In the genomic region with DNA sequence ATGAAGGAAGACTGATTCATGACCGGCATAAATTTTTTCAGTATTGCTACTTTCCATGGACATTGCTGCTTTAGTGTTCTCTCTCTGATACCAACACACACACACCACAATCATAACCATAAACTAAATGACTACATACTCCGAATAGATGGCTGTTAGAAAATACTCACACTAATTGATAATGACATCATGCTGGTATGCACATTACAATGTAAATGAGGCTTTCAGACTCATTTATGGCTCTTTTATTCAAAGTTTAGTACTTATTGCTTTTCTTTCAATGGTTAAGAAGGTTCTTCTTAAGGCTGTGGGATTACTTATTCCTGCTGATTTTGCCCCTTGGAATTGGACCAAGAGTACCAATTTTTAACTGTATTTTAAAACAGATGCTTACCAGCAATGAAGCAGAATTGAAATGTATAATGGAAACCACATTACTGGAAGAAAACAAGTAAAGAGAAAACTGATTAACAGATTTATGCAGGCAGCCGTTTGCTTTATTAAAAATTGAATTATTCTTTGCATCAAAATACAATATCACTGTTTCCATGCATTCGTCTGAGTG, we compare ENCODE assay signal across 2 cellular contexts.
TF ChIP-seq lines count a peak whose summit lies in the region.

No MANE protein-coding gene starts in this region.

TF ChIP-seq in A549, 52 proteins besides CTCF, POLR2A, EP300 and RAD21:
- TF ChIP-seq HDAC2 (IDR thresholded peaks at IDR 0.05), result no peak
- TF ChIP-seq CHD2 (IDR thresholded peaks at IDR 0.05; ENCODE audit: low read length, partially characterized antibody), result no peak
- no peak for TF ChIP-seq RCOR1 (IDR thresholded peaks at IDR 0.05; ENCODE audit: low read depth, low read length)
- TF ChIP-seq, protein P1, sequence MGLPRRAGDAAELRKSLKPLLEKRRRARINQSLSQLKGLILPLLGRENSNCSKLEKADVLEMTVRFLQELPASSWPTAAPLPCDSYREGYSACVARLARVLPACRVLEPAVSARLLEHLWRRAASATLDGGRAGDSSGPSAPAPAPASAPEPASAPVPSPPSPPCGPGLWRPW (IDR thresholded peaks at IDR 0.05), result no peak
- no peak for TF ChIP-seq CHD4 (IDR thresholded peaks at IDR 0.05; ENCODE audit: borderline replicate concordance)
- TF ChIP-seq ZNF302 (CRISPR knock-in tag; IDR thresholded peaks at IDR 0.05), result no peak
- no peak for TF ChIP-seq RFX5 (IDR thresholded peaks at IDR 0.05)
- TF ChIP-seq, protein P2, sequence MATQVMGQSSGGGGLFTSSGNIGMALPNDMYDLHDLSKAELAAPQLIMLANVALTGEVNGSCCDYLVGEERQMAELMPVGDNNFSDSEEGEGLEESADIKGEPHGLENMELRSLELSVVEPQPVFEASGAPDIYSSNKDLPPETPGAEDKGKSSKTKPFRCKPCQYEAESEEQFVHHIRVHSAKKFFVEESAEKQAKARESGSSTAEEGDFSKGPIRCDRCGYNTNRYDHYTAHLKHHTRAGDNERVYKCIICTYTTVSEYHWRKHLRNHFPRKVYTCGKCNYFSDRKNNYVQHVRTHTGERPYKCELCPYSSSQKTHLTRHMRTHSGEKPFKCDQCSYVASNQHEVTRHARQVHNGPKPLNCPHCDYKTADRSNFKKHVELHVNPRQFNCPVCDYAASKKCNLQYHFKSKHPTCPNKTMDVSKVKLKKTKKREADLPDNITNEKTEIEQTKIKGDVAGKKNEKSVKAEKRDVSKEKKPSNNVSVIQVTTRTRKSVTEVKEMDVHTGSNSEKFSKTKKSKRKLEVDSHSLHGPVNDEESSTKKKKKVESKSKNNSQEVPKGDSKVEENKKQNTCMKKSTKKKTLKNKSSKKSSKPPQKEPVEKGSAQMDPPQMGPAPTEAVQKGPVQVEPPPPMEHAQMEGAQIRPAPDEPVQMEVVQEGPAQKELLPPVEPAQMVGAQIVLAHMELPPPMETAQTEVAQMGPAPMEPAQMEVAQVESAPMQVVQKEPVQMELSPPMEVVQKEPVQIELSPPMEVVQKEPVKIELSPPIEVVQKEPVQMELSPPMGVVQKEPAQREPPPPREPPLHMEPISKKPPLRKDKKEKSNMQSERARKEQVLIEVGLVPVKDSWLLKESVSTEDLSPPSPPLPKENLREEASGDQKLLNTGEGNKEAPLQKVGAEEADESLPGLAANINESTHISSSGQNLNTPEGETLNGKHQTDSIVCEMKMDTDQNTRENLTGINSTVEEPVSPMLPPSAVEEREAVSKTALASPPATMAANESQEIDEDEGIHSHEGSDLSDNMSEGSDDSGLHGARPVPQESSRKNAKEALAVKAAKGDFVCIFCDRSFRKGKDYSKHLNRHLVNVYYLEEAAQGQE (IDR thresholded peaks at IDR 0.05), result no peak

TF ChIP-seq in IMR-90, 13 proteins besides CTCF, POLR2A, EP300 and RAD21:
- TF ChIP-seq USF2 (IDR thresholded peaks at IDR 0.05; ENCODE audit: low read depth, low read length), result no peak
- TF ChIP-seq FOS (IDR thresholded peaks at IDR 0.05; ENCODE audit: low read depth, low read length), result no peak
- TF ChIP-seq MAFK (IDR thresholded peaks at IDR 0.05; ENCODE audit: low read depth, low read length), result no peak
- TF ChIP-seq RCOR1 (IDR thresholded peaks at IDR 0.05; ENCODE audit: insufficient replicate concordance, low read length), result no peak
- TF ChIP-seq CEBPB (IDR thresholded peaks at IDR 0.05; ENCODE audit: low read depth, low read length), result no peak
- no peak for TF ChIP-seq BHLHE40 (IDR thresholded peaks at IDR 0.05; ENCODE audit: low read depth, low read length)
- TF ChIP-seq MAZ (IDR thresholded peaks at IDR 0.05; ENCODE audit: borderline replicate concordance, low read depth, low read length), result no peak
- no peak for TF ChIP-seq RFX5 (IDR thresholded peaks at IDR 0.05; ENCODE audit: low read depth, low read length)
- TF ChIP-seq ELK1 (IDR thresholded peaks at IDR 0.05; ENCODE audit: borderline replicate concordance, low read depth, low read length), result no peak
- no peak for TF ChIP-seq SMC3 (IDR thresholded peaks at IDR 0.05; ENCODE audit: low read depth, low read length)
- no peak for TF ChIP-seq NFE2L2 (IDR thresholded peaks at IDR 0.05; ENCODE audit: low read depth, low read length)
- TF ChIP-seq CHD1 (IDR thresholded peaks at IDR 0.05; ENCODE audit: low read depth, low read length), result no peak
- no peak for TF ChIP-seq MXI1 (IDR thresholded peaks at IDR 0.05; ENCODE audit: borderline replicate concordance, low read depth, low read length)
